ENCODE assay signal across 8 cellular contexts in genomic region chr7:66206116-66206908, GRCh38. TPM values are rescaled to one million over a fixed set of nuclear protein-coding genes. Genes with fewer than 3 reads are reported as not detected.
DNase-seq lines count a peak whose midpoint lies in the region; ATAC-seq and TF ChIP-seq lines count a peak whose summit lies in the region.

No MANE protein-coding gene starts in this region.

- no peaks in the 10 kb centered on the region for H3K36me3 ChIP-seq in GM06990 (ENCODE audit: control insufficient read depth, insufficient read depth, low read length)
- no peaks in the 10 kb centered on the region for H3K36me3 ChIP-seq in gastroesophageal sphincter
- no peaks in the 10 kb centered on the region for H3K36me3 ChIP-seq in gastrocnemius medialis

- no peak for DNase-seq in GM06990 (ENCODE audit: extremely low read depth, insufficient read length)
- DNase-seq in WTC11 (ENCODE audit: low spot score), result no peak
- DNase-seq in gastrocnemius medialis, result no peak
- no peak for DNase-seq in NCI-H748 (lab: John Stamatoyannopoulos, UW; ENCODE audit: unreplicated experiment)
- no peak for DNase-seq in SIG-M5 (lab: John Stamatoyannopoulos, UW)
- no peak for DNase-seq in T-helper 9 cell

- no peak for TF ChIP-seq EP300 in gastroesophageal sphincter (IDR thresholded peaks at IDR 0.05)

- H3K4me3 Mint-ChIP-seq in WTC11, result peak overlapping the region; percentile 95

- H3K27ac ChIP-seq in gastroesophageal sphincter, result peak overlapping the region in 3 of 4 donors; percentile 7 to 87 (median 77)
- H3K27ac ChIP-seq in gastrocnemius medialis, result peak overlapping the region in 3 of 4 donors; percentile 21 to 74 (median 67)

- H3K27me3 Mint-ChIP-seq in WTC11 (ENCODE audit: low read depth), result peaks cover 11% of the 10 kb centered on the region

- CTCF ChIA-PET in WTC11 (lab: Charles Lee), result interaction anchor here (0.6 to 2.5 kb wide), 4 partner anchors 46 to 789 kb away, joined by 3 to 25 read pairs (median 4); partner anchors contain the start of gene SBDS

- no peak for TF ChIP-seq CTCF in GM06990 (IDR thresholded peaks at IDR 0.05; ENCODE audit: insufficient read depth, low read length, poor library complexity, severe bottlenecking)
- no peak for TF ChIP-seq CTCF in WTC11 (IDR thresholded peaks at IDR 0.05)
- TF ChIP-seq CTCF in gastroesophageal sphincter (IDR thresholded peaks at IDR 0.05), result no peak
- no peak for TF ChIP-seq CTCF in gastrocnemius medialis (IDR thresholded peaks at IDR 0.05 in 4 of 5, conservative IDR thresholded peaks at IDR 0.05 in 1 of 5)

- H3K4me1 ChIP-seq in gastroesophageal sphincter (peaks cover 0 to 40% (median 0%) of the 10 kb centered on the region in 3 donors), gastrocnemius medialis (no peaks in the 10 kb centered on the region)

- ATAC-seq in WTC11, result no peak
- ATAC-seq in gastroesophageal sphincter, result no peak
- peak in 1 of 2 donors; percentile 34 for ATAC-seq in gastrocnemius medialis
- ATAC-seq in HG03469 (IDR thresholded peaks at IDR 0.05; ENCODE audit: unreplicated experiment), result no peak

- H3K9me3 ChIP-seq in gastroesophageal sphincter (no peaks in the 10 kb centered on the region), gastrocnemius medialis (no peaks in the 10 kb centered on the region)

- intact Hi-C loops in gastrocnemius medialis (cut with DNase I; ENCODE audit: low total_unique reads), result no loop called here

- no peaks in the 10 kb centered on the region for H3K36me3 Mint-ChIP-seq in WTC11

- in situ Hi-C loops in gastrocnemius medialis (cut with MboI; ENCODE audit: low sequenced_read_pairs in 4 of 4), result no loop called here

- peaks cover 14% of the 10 kb centered on the region for H3K4me1 Mint-ChIP-seq in WTC11

- POLR2A ChIA-PET in WTC11 (lab: Charles Lee), result interaction anchor here (0.5 to 2.0 kb wide), 4 partner anchors 46 to 288 kb away, joined by 4 to 8 read pairs (median 6); no protein-coding TSS in a partner anchor

- WGBS in gastroesophageal sphincter (ENCODE audit: low coverage in 1 of 2), 2 donors, result 27 to 39% methylated on average over 7 to 12 of the region's 12 CpGs

- H3K9me3 Mint-ChIP-seq in WTC11, result no peaks in the 10 kb centered on the region

- H3K4me3 ChIP-seq in GM06990 (replicated peaks; ENCODE audit: low read depth, low read length) (peak overlapping the region; percentile 81), gastroesophageal sphincter (peak overlapping the region; percentile 92 to 99), gastrocnemius medialis (peak overlapping the region; percentile 64 to 70 (median 70))

- H3K27me3 ChIP-seq in GM06990 (replicated peaks; ENCODE audit: control insufficient read depth, insufficient read depth, low read length) (no peaks in the 10 kb centered on the region), gastroesophageal sphincter (no peaks in the 10 kb centered on the region), gastrocnemius medialis (peaks cover 19 to 23% (median 22%) of the 10 kb centered on the region in 3 donors)

- H3K27ac Mint-ChIP-seq in WTC11, result peak overlapping the region; percentile 97

- TF ChIP-seq POLR2A in gastroesophageal sphincter (IDR thresholded peaks at IDR 0.05) (no peak), gastrocnemius medialis (IDR thresholded peaks at IDR 0.05) (no peak)

TF ChIP-seq in WTC11, 78 proteins besides CTCF, POLR2A, EP300 and RAD21:
- no peak for TF ChIP-seq E2F1 (CRISPR knock-in tag; IDR thresholded peaks at IDR 0.05)

RNA-seq across cellular contexts. Expression of gene TPST1, which starts 1.2 kb away (rescaled TPM):
- total RNA-seq in WTC11 (2021), result 15.0 to 17.7 TPM (median 16.8 TPM) in 3 replicates
- 10 to 100 TPM; 11.0 to 25.3 (median 19.8) TPM for total RNA-seq in gastroesophageal sphincter
- total RNA-seq in gastrocnemius medialis, result 1 to 10 TPM; 1.4 to 3.7 (median 3.0) TPM
